In genomic region chr2:158893474-158893873, GRCh38 we compare ENCODE assay signal across 23 cellular contexts.
A peak's percentile ranks its signal among the peaks of the same experiment; 100 is the strongest.
DNase-seq lines count a peak whose midpoint lies in the region; ATAC-seq and TF ChIP-seq lines count a peak whose summit lies in the region.
"Had no signal": no experiment of that assay in that cellular context is flagged by ENCODE, and none has a peak within 500 bp of the region (broad histone marks: within the 10 kb centered on the region; RNA-seq: fewer than 3 reads in every experiment).

No MANE protein-coding gene starts in this region.

- H4K20me1 ChIP-seq in IMR-90 (ENCODE audit: insufficient read depth, low read length) (no peaks in the 10 kb centered on the region), mammary epithelial cell (ENCODE audit: insufficient read depth, low read length) (no peaks in the 10 kb centered on the region)

- H3K79me1 ChIP-seq in IMR-90 (ENCODE audit: low read depth in 1 of 2, low read length in 2 of 2): no peaks in the 10 kb centered on the region

- H2BK120ac ChIP-seq in IMR-90 (ENCODE audit: low read depth, low read length): peak overlapping the region; percentile 88

- no peaks in the 10 kb centered on the region for H3K79me2 ChIP-seq in mammary epithelial cell (ENCODE audit: insufficient read depth, low read length)

- peak overlapping the region; percentile 58 for H3K18ac ChIP-seq in IMR-90 (ENCODE audit: low read depth, low read length)

- H3K14ac ChIP-seq in IMR-90 (replicated peaks; ENCODE audit: low read depth, low read length): peak overlapping the region; percentile 95

- H3K9me3 Mint-ChIP-seq in mesothelial cell of epicardium: peaks cover 14% of the 10 kb centered on the region
- H3K9me3 Mint-ChIP-seq: central memory CD8-positive, alpha-beta T cell; dendritic cell treated with granulocyte-macrophage colony-stimulating factor and Interleukin-4, amounts not matched to agents 40 ng/mL and 50 ng/mL, for 4 days had no signal

- H3K4me1 Mint-ChIP-seq in mesothelial cell of epicardium (peaks cover 39% of the 10 kb centered on the region), T-helper 17 cell (peaks cover 2% of the 10 kb centered on the region)
- H3K4me1 Mint-ChIP-seq: central memory CD8-positive, alpha-beta T cell; neural crest cell had no signal

- dilution Hi-C loops in IMR-90 (cut with HindIII; ENCODE audit: low sequenced_read_pairs, unreplicated experiment) (no loop called here), mammary epithelial cell (cut with HindIII; ENCODE audit: low sequenced_read_pairs) (no loop called here)

- intact Hi-C loops in IMR-90 (cut with micrococcal nuclease) (no loop called here), mammary epithelial cell (cut with micrococcal nuclease) (loop anchor here (5.0 to 10.0 kb wide), 3 partner anchors 136 to 1071 kb away; no protein-coding TSS in a partner anchor)

- 83% methylated on average over 1 of the region's 2 CpGs; no CpG with 5 or more reads in 1 of the 2 experiments for WGBS in IMR-90 (ENCODE audit: extremely low coverage in 2 of 2, insufficient read length in 1 of 2), 2 experiments
- 0% methylated on average over 2 of the region's 2 CpGs for WGBS in mammary epithelial cell (ENCODE audit: low coverage, missing lambda C conversion rate)

- peak overlapping the region; percentile 81 for H3K4ac ChIP-seq in IMR-90 (ENCODE audit: low read depth, low read length)

- H2AFZ ChIP-seq in IMR-90 (replicated peaks; ENCODE audit: low read length, poor library complexity): peak overlapping the region; percentile 90
- peak overlapping the region; percentile 73 for H2AFZ ChIP-seq in mammary epithelial cell (ENCODE audit: low read depth, low read length)

- BruUV-seq in IMR-90 (replicated peaks; lab: Mats Ljungman, UMichigan) (no TSS peak), mammary epithelial cell (replicated peaks; lab: Mats Ljungman, UMichigan) (TSS peak; percentile 94)

- H2AK5ac ChIP-seq in IMR-90 (ENCODE audit: low read depth, low read length): peak overlapping the region; percentile 80; the same call in 1 of the 2 replicates

- H3K27me3 ChIP-seq in IMR-90 (ENCODE audit: control insufficient read depth, insufficient read depth, low read length) (no peaks in the 10 kb centered on the region), mammary epithelial cell (ENCODE audit: insufficient read depth, low read length) (no peaks in the 10 kb centered on the region)
- H3K27me3 ChIP-seq: upper lobe of left lung had no signal

- H4K91ac ChIP-seq in IMR-90 (ENCODE audit: insufficient read depth, low read depth, low read length): peak overlapping the region; percentile 88

- no peak for DNase-seq in IMR-90
- no peak for DNase-seq in mammary epithelial cell
- DNase-seq in mesothelial cell of epicardium (ENCODE audit: low spot score in 2 of 2, unreplicated experiment in 2 of 2): no peak
- no peak for DNase-seq in stimulated activated naive CD8-positive, alpha-beta T cell treated with anti-CD3 and anti-CD28 coated beads, Interleukin-15, Interleukin-2, amounts not matched to agents 100 U/mL and 50 U/mL, for 24 hours
- no peak for DNase-seq in stimulated activated CD4-positive, alpha-beta T cell treated with anti-CD3 and anti-CD28 coated beads, Interleukin-4, amount 100 ng/mL, for 1 hour
- no peak for DNase-seq in T-helper 17 cell
- DNase-seq: activated CD4-positive, alpha-beta T cell treated with anti-CD3 and anti-CD28 coated beads for 4 hours; activated effector memory CD4-positive, alpha-beta T cell treated with Interleukin-2 at 50 U/mL for 16 hours; activated T-cell treated with anti-CD3 and anti-CD28 coated beads for 4 hours; aorta; endodermal cell; kidney glomerular epithelial cell; lower lobe of right lung; NCI-H1436; stimulated activated CD8-positive, alpha-beta memory T cell treated with anti-CD3 and anti-CD28 coated beads, Interleukin-4, amount 100 ng/mL, for 48 hours had no signal

- H2BK15ac ChIP-seq in IMR-90 (ENCODE audit: low read depth, low read length): peak overlapping the region; percentile 97; the same call in 2 of the 3 replicates

- H2BK20ac ChIP-seq in IMR-90 (ENCODE audit: low read depth, low read length): peak overlapping the region; percentile 69

- in situ Hi-C loops in IMR-90 (cut with MboI; ENCODE audit: low sequenced_read_pairs): loop anchor here (25.0 kb wide), 1 partner anchor 1069 kb away; no protein-coding TSS in a partner anchor
- in situ Hi-C loops in mammary epithelial cell (cut with MboI; ENCODE audit: low sequenced_read_pairs in 2 of 2): loop anchor here in 1 of 2 donors (10.0 kb wide), 1 partner anchor 231 kb away; no protein-coding TSS in a partner anchor

- TF ChIP-seq POLR2A in IMR-90 (IDR thresholded peaks at IDR 0.05; ENCODE audit: low read depth, low read length): no peak

- peak overlapping the region; percentile 88 for H3K27ac Mint-ChIP-seq in mesothelial cell of epicardium
- H3K27ac Mint-ChIP-seq in T-helper 17 cell: no peak overlapping the region
- H3K27ac Mint-ChIP-seq: activated naive CD8-positive, alpha-beta T cell; dendritic cell treated with granulocyte-macrophage colony-stimulating factor and Interleukin-4, amounts not matched to agents 40 ng/mL and 50 ng/mL, for 4 days; endodermal cell had no signal

- H3K9me3 ChIP-seq in IMR-90 (ENCODE audit: control insufficient read depth, insufficient read depth, low read length) (no peaks in the 10 kb centered on the region), mammary epithelial cell (replicated peaks; ENCODE audit: insufficient read depth, low read length) (no peaks in the 10 kb centered on the region), T-helper 17 cell (ENCODE audit: control insufficient read depth, low read length, poor library complexity, severe bottlenecking) (no peaks in the 10 kb centered on the region)
- H3K9me3 ChIP-seq: lower lobe of right lung, prostate gland, upper lobe of left lung had no signal

- peak overlapping the region; percentile 81 to 88 for H4K8ac ChIP-seq in IMR-90 (ENCODE audit: low read depth in 2 of 2, low read length in 2 of 2)

- H3K23ac ChIP-seq in IMR-90 (ENCODE audit: low read depth, low read length): peak overlapping the region; percentile 84

- no peak overlapping the region for H3K9ac ChIP-seq in IMR-90 (ENCODE audit: low read depth, low read length)
- H3K9ac ChIP-seq in mammary epithelial cell (ENCODE audit: insufficient read depth, low read length): peak overlapping the region; percentile 68
- H3K9ac ChIP-seq: KMS-11 had no signal

- H3K27ac ChIP-seq in IMR-90 (ENCODE audit: insufficient read depth, low read length): peak overlapping the region; percentile 9; the same call in 1 of the 2 replicates
- peak overlapping the region; percentile 96 for H3K27ac ChIP-seq in mammary epithelial cell (ENCODE audit: insufficient read depth, low read depth, low read length)
- H3K27ac ChIP-seq: KMS-11, lower lobe of right lung, prostate gland, upper lobe of left lung had no signal

- H3K27me3 Mint-ChIP-seq in mesothelial cell of epicardium (ENCODE audit: low read depth) (no peaks in the 10 kb centered on the region), T-helper 17 cell (peaks cover 35% of the 10 kb centered on the region)
- H3K27me3 Mint-ChIP-seq: dendritic cell treated with granulocyte-macrophage colony-stimulating factor and Interleukin-4, amounts not matched to agents 40 ng/mL and 50 ng/mL, for 4 days had no signal

- no peak overlapping the region for H3K56ac ChIP-seq in IMR-90 (ENCODE audit: extremely low read depth, insufficient read depth, low read length)

- CTCF ChIA-PET in IMR-90 (lab: Yijun Ruan, JAX) (no interaction called here), mammary epithelial cell (lab: Charles Lee; ENCODE audit: low non-redundant PET) (interaction anchor here (0.6 kb wide), 1 partner anchor 10 kb away, joined by 8 read pairs; no protein-coding TSS in a partner anchor)

- H3K36me3 Mint-ChIP-seq in mesothelial cell of epicardium (no peaks in the 10 kb centered on the region), T-helper 17 cell (ENCODE audit: low read depth) (no peaks in the 10 kb centered on the region)
- H3K36me3 Mint-ChIP-seq: activated naive CD8-positive, alpha-beta T cell had no signal

- H2BK5ac ChIP-seq in IMR-90 (ENCODE audit: low read depth, low read length, poor library complexity, severe bottlenecking): peak overlapping the region; percentile 57

- peak overlapping the region; percentile 15 for H4K5ac ChIP-seq in IMR-90 (ENCODE audit: low read depth, low read length)

- no peak for TF ChIP-seq RAD21 in IMR-90 (IDR thresholded peaks at IDR 0.05; ENCODE audit: low read length)

- TF ChIP-seq CTCF in IMR-90 (conservative IDR thresholded peaks at IDR 0.05; ENCODE audit: low read depth, low read length) (no peak), mammary epithelial cell (conservative IDR thresholded peaks at IDR 0.05 in 1 of 2, IDR thresholded peaks at IDR 0.05 in 1 of 2; ENCODE audit: extremely low read depth in 1 of 2, insufficient read depth in 1 of 2, low read depth in 1 of 2, low read length in 2 of 2) (no peak), mesothelial cell of epicardium (IDR thresholded peaks at IDR 0.05; ENCODE audit: unreplicated experiment) (no peak)

- H2AK9ac ChIP-seq in IMR-90 (replicated peaks; ENCODE audit: low read depth, low read length, poor library complexity): peak overlapping the region; percentile 87

- H3K4me1 ChIP-seq in IMR-90 (ENCODE audit: control insufficient read depth, insufficient read depth, low read length) (peaks cover 9% of the 10 kb centered on the region), mammary epithelial cell (ENCODE audit: insufficient read depth, low read length) (peaks cover 55% of the 10 kb centered on the region)
- H3K4me1 ChIP-seq: lower lobe of right lung, prostate gland, upper lobe of left lung had no signal

- H3K36me3 ChIP-seq in IMR-90 (ENCODE audit: control insufficient read depth, insufficient read depth, low read length): no peaks in the 10 kb centered on the region
- H3K36me3 ChIP-seq in mammary epithelial cell (ENCODE audit: insufficient read depth, low read length): no peaks in the 10 kb centered on the region
- H3K36me3 ChIP-seq: lower lobe of right lung, prostate gland, upper lobe of left lung had no signal

- ATAC-seq in IMR-90 (ENCODE audit: low read depth) (no peak), GM21447 (IDR thresholded peaks at IDR 0.05; ENCODE audit: unreplicated experiment) (no peak), T-helper 17 cell (no peak)
- peak; percentile 19 for ATAC-seq in stimulated activated naive CD8-positive, alpha-beta T cell treated with anti-CD3 and anti-CD28 coated beads, Interleukin-15, Interleukin-2, amounts not matched to agents 100 U/mL and 50 U/mL, for 24 hours

- POLR2A ChIA-PET in IMR-90 (lab: Charles Lee; ENCODE audit: unreplicated experiment): no interaction called here

- H3K4me3 ChIP-seq in IMR-90 (ENCODE audit: insufficient read depth, low read depth, low read length) (no peak overlapping the region), mammary epithelial cell (replicated peaks in 1 of 3; ENCODE audit: insufficient read depth in 1 of 3, low read depth in 2 of 3, low read length in 3 of 3) (no peak overlapping the region)
- H3K4me3 ChIP-seq: lower lobe of right lung, prostate gland, upper lobe of left lung had no signal

- H3K9me1 ChIP-seq in IMR-90 (ENCODE audit: insufficient read depth, low read length): peaks cover 4% of the 10 kb centered on the region

- H3K4me3 Mint-ChIP-seq in mesothelial cell of epicardium: no peak overlapping the region
- H3K4me3 Mint-ChIP-seq in T-helper 17 cell: no peak overlapping the region
- H3K4me3 Mint-ChIP-seq: activated naive CD8-positive, alpha-beta T cell; central memory CD8-positive, alpha-beta T cell; dendritic cell treated with granulocyte-macrophage colony-stimulating factor and Interleukin-4, amounts not matched to agents 40 ng/mL and 50 ng/mL, for 4 days; endodermal cell; neural crest cell had no signal

- H3K4me2 ChIP-seq in IMR-90 (ENCODE audit: low read depth, low read length) (0 out of 2 replicates have a peak overlapping the region, but pooled peaks have one; percentile 5), mammary epithelial cell (ENCODE audit: insufficient read depth, low read depth, low read length) (peak overlapping the region; percentile 76)
- H3K4me2 ChIP-seq: KMS-11 had no signal
